ENCODE assay signal across 12 cellular contexts in genomic region chr3:143585720-143586456, GRCh38.
A peak's percentile ranks its signal among the peaks of the same experiment; 100 is the strongest.
DNase-seq lines count a peak whose midpoint lies in the region; ATAC-seq, FAIRE-seq and TF ChIP-seq lines count a peak whose summit lies in the region.
"Had no signal": no experiment of that assay in that cellular context is flagged by ENCODE, and none has a peak within 500 bp of the region (broad histone marks: within the 10 kb centered on the region; RNA-seq: fewer than 3 reads in every experiment).

No MANE protein-coding gene starts in this region.

- TF ChIP-seq CTCF in right lobe of liver (IDR thresholded peaks at IDR 0.05) = no peak
- TF ChIP-seq CTCF in HepG2 (CRISPR knock-in tag; IDR thresholded peaks at IDR 0.05) = no peak
- TF ChIP-seq CTCF in vagina (IDR thresholded peaks at IDR 0.05) = no peak

- H3K4me2 ChIP-seq in HepG2 (ENCODE audit: low read depth, low read length) = no peak overlapping the region

- 54% methylated on average over 4 of the region's 4 CpGs for WGBS in right lobe of liver (ENCODE audit: insufficient coverage, low coverage, low lambda C conversion rate, missing lambda C conversion rate)
- WGBS in HepG2 (ENCODE audit: low lambda C conversion rate) = 1% methylated on average over 4 of the region's 4 CpGs

- H2AFZ ChIP-seq in HepG2 (ENCODE audit: low read length) = no peak overlapping the region

- CTCF ChIA-PET in HepG2 (lab: Yijun Ruan, JAX; ENCODE audit: low intra/inter-chr PET ratio, low total read pairs) = no interaction called here

- no peak for TF ChIP-seq EP300 in HepG2 (IDR thresholded peaks at IDR 0.05; ENCODE audit: low read depth in 2 of 2, low read length in 2 of 2)
- no peak for TF ChIP-seq EP300 in HepG2 (CRISPR knock-in tag; IDR thresholded peaks at IDR 0.05; ENCODE audit: borderline replicate concordance)

- H3K79me2 ChIP-seq in HepG2 (ENCODE audit: insufficient read depth, low read length) = no peaks in the 10 kb centered on the region

- H3K27me3 Mint-ChIP-seq in dendritic cell treated with granulocyte-macrophage colony-stimulating factor and Interleukin-4, amounts not matched to agents 40 ng/mL and 50 ng/mL, for 4 days = no peaks in the 10 kb centered on the region

- H4K20me1 ChIP-seq in HepG2 (ENCODE audit: insufficient read depth, low read length) = no peaks in the 10 kb centered on the region

- no peak overlapping the region for H3K9ac ChIP-seq in HepG2 (ENCODE audit: insufficient read depth, low read depth, low read length)

- peaks cover 22% of the 10 kb centered on the region for H3K4me1 Mint-ChIP-seq in dendritic cell treated with granulocyte-macrophage colony-stimulating factor and Interleukin-4, amounts not matched to agents 40 ng/mL and 50 ng/mL, for 4 days (ENCODE audit: low read depth)

- intact Hi-C loops in right lobe of liver (cut with DNase I) (no loop called here), HepG2 (cut with micrococcal nuclease; ENCODE audit: unreplicated experiment) (no loop called here), vagina (cut with DNase I) (no loop called here)
- intact Hi-C loops in dendritic cell treated with granulocyte-macrophage colony-stimulating factor and Interleukin-4, amounts not matched to agents 40 ng/mL and 50 ng/mL, for 4 days (cut with micrococcal nuclease) = no loop called here

- POLR2A ChIA-PET in HepG2 (lab: Yijun Ruan, JAX) = no interaction called here

- ATAC-seq in right lobe of liver (peak; percentile 28 to 70 (median 43)), HepG2 (no peak), HG03097 (IDR thresholded peaks at IDR 0.05; ENCODE audit: low FRiP score, unreplicated experiment) (peak; percentile 60)

- peaks cover 18% of the 10 kb centered on the region for H3K36me3 Mint-ChIP-seq in dendritic cell treated with granulocyte-macrophage colony-stimulating factor and Interleukin-4, amounts not matched to agents 40 ng/mL and 50 ng/mL, for 4 days (ENCODE audit: low read depth)
- H3K36me3 Mint-ChIP-seq: mesothelial cell of epicardium had no signal

- TF ChIP-seq POLR2A in right lobe of liver (IDR thresholded peaks at IDR 0.05) (no peak), HepG2 (IDR thresholded peaks at IDR 0.05; ENCODE audit: insufficient read depth in 1 of 2, low read depth in 2 of 2, low read length in 2 of 2) (no peak), vagina (IDR thresholded peaks at IDR 0.05) (no peak)

- no peak overlapping the region for H3K27ac ChIP-seq in right lobe of liver
- H3K27ac ChIP-seq in HepG2 (ENCODE audit: extremely low read length, insufficient read depth, low read length) = no peak overlapping the region
- peak overlapping the region; percentile 60 for H3K27ac ChIP-seq in vagina
- H3K27ac ChIP-seq: cardiac muscle cell had no signal

- peak overlapping the region; percentile 71 for H3K27ac Mint-ChIP-seq in dendritic cell treated with granulocyte-macrophage colony-stimulating factor and Interleukin-4, amounts not matched to agents 40 ng/mL and 50 ng/mL, for 4 days
- H3K27ac Mint-ChIP-seq: mesothelial cell of epicardium had no signal

- no peaks in the 10 kb centered on the region for H3K4me1 ChIP-seq in right lobe of liver
- no peaks in the 10 kb centered on the region for H3K4me1 ChIP-seq in HepG2 (ENCODE audit: insufficient read depth, low read length)
- H3K4me1 ChIP-seq in vagina = peaks cover 14% of the 10 kb centered on the region

- no peak for DNase-seq in right lobe of liver
- no peak for DNase-seq in HepG2 (ENCODE audit: low spot score)
- DNase-seq in vagina (ENCODE audit: extremely low spot score in 2 of 2) = no peak
- DNase-seq in D341Med (ENCODE audit: low spot score) = no peak
- DNase-seq in NCI-H146 treated with DMSO at 0.1 percent for 48 hours (lab: John Stamatoyannopoulos, UW; ENCODE audit: unreplicated experiment) = no peak
- DNase-seq in urothelium cell line (ENCODE audit: low spot score) = no peak
- DNase-seq: activated T-cell treated with anti-CD3 and anti-CD28 coated beads for 4 hours, NCI-H226 had no signal

- H3K9me3 Mint-ChIP-seq in dendritic cell treated with granulocyte-macrophage colony-stimulating factor and Interleukin-4, amounts not matched to agents 40 ng/mL and 50 ng/mL, for 4 days = peaks cover 7% of the 10 kb centered on the region
- H3K9me3 Mint-ChIP-seq: mesothelial cell of epicardium had no signal

- no peak for TF ChIP-seq RAD21 in HepG2 (CRISPR knock-in tag; IDR thresholded peaks at IDR 0.05)

- H3K36me3 ChIP-seq in right lobe of liver (no peaks in the 10 kb centered on the region), HepG2 (replicated peaks in 1 of 2; ENCODE audit: control insufficient read depth in 1 of 2, insufficient read depth in 2 of 2, low read length in 2 of 2) (no peaks in the 10 kb centered on the region), vagina (no peaks in the 10 kb centered on the region)
- H3K36me3 ChIP-seq: cardiac muscle cell had no signal

- no peaks in the 10 kb centered on the region for H3K9me3 ChIP-seq in right lobe of liver
- no peaks in the 10 kb centered on the region for H3K9me3 ChIP-seq in HepG2 (ENCODE audit: low read length)
- no peaks in the 10 kb centered on the region for H3K9me3 ChIP-seq in vagina

- H3K27me3 ChIP-seq in right lobe of liver = no peaks in the 10 kb centered on the region
- H3K27me3 ChIP-seq in HepG2 (ENCODE audit: control insufficient read depth in 1 of 2, insufficient read depth in 2 of 2, low read length in 2 of 2) = peaks cover 0 to 2% of the 10 kb centered on the region in 2 experiments; a peak in 2 of 5 replicates
- no peaks in the 10 kb centered on the region for H3K27me3 ChIP-seq in vagina
- H3K27me3 ChIP-seq: cardiac muscle cell had no signal

- FAIRE-seq in HepG2 (lab: Jason Lieb, UNC) (no peak), urothelium cell line (lab: Jason Lieb, UNC) (no peak)

- H3K4me3 ChIP-seq in right lobe of liver = no peak overlapping the region
- H3K4me3 ChIP-seq in HepG2 (replicated peaks in 1 of 3; ENCODE audit: insufficient read depth in 1 of 3, low read depth in 2 of 3, low read length in 3 of 3) = no peak overlapping the region
- H3K4me3 ChIP-seq in vagina = no peak overlapping the region
- H3K4me3 ChIP-seq: cardiac muscle cell had no signal

- no peak overlapping the region for H3K4me3 Mint-ChIP-seq in dendritic cell treated with granulocyte-macrophage colony-stimulating factor and Interleukin-4, amounts not matched to agents 40 ng/mL and 50 ng/mL, for 4 days
- H3K4me3 Mint-ChIP-seq: mesothelial cell of epicardium had no signal

- in situ Hi-C loops in HepG2 (cut with HindIII; ENCODE audit: extremely low pct_ligation_motif_present, low pct_unique_long_range_greater_than_20kb) = no loop called here

- BruUV-seq in HepG2 (replicated peaks; lab: Mats Ljungman, UMichigan) = no TSS peak

TF ChIP-seq in HepG2, 621 proteins besides CTCF, POLR2A, EP300 and RAD21:
- TF ChIP-seq MBD4 (IDR thresholded peaks at IDR 0.05; ENCODE audit: borderline replicate concordance, low read length) (no peak), ARNTL (CRISPR knock-in tag; IDR thresholded peaks at IDR 0.05) (no peak), FOXA1 (IDR thresholded peaks at IDR 0.05) (no peak), FOXA1 (CRISPR knock-in tag; IDR thresholded peaks at IDR 0.05) (no peak), TIGD3 (CRISPR knock-in tag; IDR thresholded peaks at IDR 0.05; ENCODE audit: borderline replicate concordance) (no peak), U2AF2 (IDR thresholded peaks at IDR 0.05; ENCODE audit: low read depth, low read length) (no peak), MNT (IDR thresholded peaks at IDR 0.05) (no peak), ZNF24 (IDR thresholded peaks at IDR 0.05) (no peak)
- TF ChIP-seq, protein P1, sequence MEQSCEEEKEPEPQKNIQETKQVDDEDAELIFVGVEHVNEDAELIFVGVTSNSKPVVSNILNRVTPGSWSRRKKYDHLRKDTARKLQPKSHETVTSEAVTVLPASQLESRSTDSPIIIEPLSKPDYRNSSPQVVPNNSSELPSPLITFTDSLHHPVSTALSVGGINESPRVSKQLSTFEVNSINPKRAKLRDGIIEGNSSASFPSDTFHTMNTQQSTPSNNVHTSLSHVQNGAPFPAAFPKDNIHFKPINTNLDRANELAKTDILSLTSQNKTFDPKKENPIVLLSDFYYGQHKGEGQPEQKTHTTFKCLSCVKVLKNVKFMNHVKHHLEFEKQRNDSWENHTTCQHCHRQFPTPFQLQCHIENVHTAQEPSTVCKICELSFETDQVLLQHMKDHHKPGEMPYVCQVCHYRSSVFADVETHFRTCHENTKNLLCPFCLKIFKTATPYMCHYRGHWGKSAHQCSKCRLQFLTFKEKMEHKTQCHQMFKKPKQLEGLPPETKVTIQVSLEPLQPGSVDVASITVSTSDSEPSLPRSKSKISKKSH (CRISPR knock-in tag; IDR thresholded peaks at IDR 0.05; ENCODE audit: borderline replicate concordance) = no peak
